8 cellular contexts compared by ENCODE assay signal in genomic region chr13:82688400-82688999, GRCh38.
DNase-seq lines count a peak whose midpoint lies in the region; ATAC-seq and TF ChIP-seq lines count a peak whose summit lies in the region.

No MANE protein-coding gene starts in this region.

- no peaks in the 10 kb centered on the region for H3K27me3 ChIP-seq in tibial artery

- H3K4me3 Mint-ChIP-seq in Calu3 (ENCODE audit: low read depth, unreplicated experiment): peak overlapping the region; percentile 14
- peak overlapping the region; percentile 69 to 80 for H3K4me3 Mint-ChIP-seq in effector memory CD8-positive, alpha-beta T cell

- intact Hi-C loops in Calu3 (cut with micrococcal nuclease; ENCODE audit: unreplicated experiment): no loop called here
- intact Hi-C loops in tibial artery (cut with DNase I; ENCODE audit: low total_unique reads): no loop called here

- DNase-seq in Calu3 (no peak), M059J (ENCODE audit: low read depth) (peak; percentile 2), tibial artery (no peak), GOT3 (lab: John Stamatoyannopoulos, UW) (no peak), G401 (ENCODE audit: low spot score) (no peak), HK-2 (ENCODE audit: unreplicated experiment) (no peak)
- no peak for DNase-seq in effector memory CD8-positive, alpha-beta T cell

- H3K36me3 Mint-ChIP-seq in Calu3 (ENCODE audit: insufficient read depth, unreplicated experiment): no peaks in the 10 kb centered on the region
- no peaks in the 10 kb centered on the region for H3K36me3 Mint-ChIP-seq in effector memory CD8-positive, alpha-beta T cell (ENCODE audit: insufficient read depth)

- CTCF ChIA-PET in Calu3 (lab: Charles Lee): no interaction called here

- H3K9me3 Mint-ChIP-seq in Calu3 (ENCODE audit: low read depth, unreplicated experiment): no peaks in the 10 kb centered on the region
- H3K9me3 Mint-ChIP-seq in effector memory CD8-positive, alpha-beta T cell: no peaks in the 10 kb centered on the region

- H3K9me3 ChIP-seq in tibial artery: no peaks in the 10 kb centered on the region

- no peaks in the 10 kb centered on the region for H3K27me3 Mint-ChIP-seq in Calu3 (ENCODE audit: unreplicated experiment)
- H3K27me3 Mint-ChIP-seq in effector memory CD8-positive, alpha-beta T cell: no peaks in the 10 kb centered on the region

- no peaks in the 10 kb centered on the region for H3K36me3 ChIP-seq in tibial artery

- BruUV-seq in Calu3 (replicated peaks; lab: Mats Ljungman, UMichigan): no TSS peak

- in situ Hi-C loops in G401 (cut with HindIII; ENCODE audit: low sequenced_read_pairs): no loop called here

- peak overlapping the region; percentile 19 to 23 for H3K4me3 ChIP-seq in tibial artery

- no peak for TF ChIP-seq CTCF in Calu3 (IDR thresholded peaks at IDR 0.05; ENCODE audit: unreplicated experiment)
- no peak for TF ChIP-seq CTCF in tibial artery (IDR thresholded peaks at IDR 0.05)

- peaks cover 0 to 7% (median 0%) of the 10 kb centered on the region in 4 donors for H3K4me1 ChIP-seq in tibial artery

- H3K4me1 Mint-ChIP-seq in Calu3 (ENCODE audit: low read depth, unreplicated experiment): peaks cover 12% of the 10 kb centered on the region
- H3K4me1 Mint-ChIP-seq in effector memory CD8-positive, alpha-beta T cell (ENCODE audit: low read depth in 2 of 2): peaks cover 14 to 16% of the 10 kb centered on the region in 2 donors

- H3K27ac Mint-ChIP-seq in Calu3 (ENCODE audit: unreplicated experiment): no peak overlapping the region
- H3K27ac Mint-ChIP-seq in effector memory CD8-positive, alpha-beta T cell: peak overlapping the region; percentile 78 to 85

- H3K27ac ChIP-seq in tibial artery: no peak overlapping the region

- ATAC-seq in GM21529 (IDR thresholded peaks at IDR 0.05; ENCODE audit: unreplicated experiment): peak; percentile 73
- peak; percentile 74 for ATAC-seq in effector memory CD8-positive, alpha-beta T cell (replicated peaks)
